In the genomic region with DNA sequence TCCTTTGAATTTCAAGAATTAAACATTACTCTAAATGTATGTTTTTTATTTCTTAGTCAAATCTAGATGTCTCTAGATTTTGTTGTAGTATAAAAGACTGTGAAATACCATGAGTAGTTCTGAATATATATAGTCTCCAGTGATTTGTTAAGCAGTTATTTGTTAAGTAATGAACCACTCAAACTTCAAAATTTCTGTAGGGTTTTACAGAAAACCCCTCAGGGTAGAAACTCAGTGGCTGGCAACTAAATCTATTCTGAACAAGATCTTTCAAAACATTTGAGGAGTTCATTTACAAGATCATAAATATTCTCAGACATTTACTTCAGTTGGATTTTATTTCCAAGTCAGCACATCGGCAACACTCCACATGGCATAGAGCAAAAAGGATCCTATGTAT, we compare ENCODE assay signal across 24 cellular contexts. TPM values are rescaled to one million over a fixed set of nuclear protein-coding genes. Genes with fewer than 3 reads are reported as not detected.
DNase-seq lines count a peak whose midpoint lies in the region; ATAC-seq, FAIRE-seq and TF ChIP-seq lines count a peak whose summit lies in the region.
"Had no signal": no experiment of that assay in that cellular context is flagged by ENCODE, and none has a peak within 500 bp of the region (broad histone marks: within the 10 kb centered on the region; RNA-seq: fewer than 3 reads in every experiment).

No MANE protein-coding gene starts in this region.

- no peak overlapping the region for H3K4me3 ChIP-seq in HEK293 (ENCODE audit: low read depth, low read length)
- peak overlapping the region; percentile 31; the same call in 1 of the 2 replicates for H3K4me3 ChIP-seq in SK-N-MC
- H3K4me3 ChIP-seq in keratinocyte (ENCODE audit: control insufficient read depth in 2 of 3, extremely low read depth in 1 of 3, insufficient read depth in 2 of 3, low read depth in 1 of 3, low read length in 3 of 3): no peak overlapping the region
- H3K4me3 ChIP-seq: A549; BLaER1 treated with 17β-estradiol and CSF1 and Interleukin-3, amounts not matched to agents 10 nM and 100 nM; GM23338 had no signal

- H3K4me1 ChIP-seq in HEK293 (ENCODE audit: control insufficient read depth, insufficient read depth, low read length) (no peaks in the 10 kb centered on the region; the same call in 1 of the 2 replicates), keratinocyte (ENCODE audit: control insufficient read depth, extremely low read depth, insufficient read depth, low read length) (no peaks in the 10 kb centered on the region)
- H3K4me1 ChIP-seq: BE2C had no signal

- FAIRE-seq in keratinocyte (lab: Jason Lieb, UNC): no peak
- FAIRE-seq: A549, D721Med, GM12891, GM18507 had no signal

- no peak for ATAC-seq in GM21381 (IDR thresholded peaks at IDR 0.05; ENCODE audit: unreplicated experiment)
- ATAC-seq: A549, GM23338, HCT116 had no signal

- no peak for TF ChIP-seq CTCF in HEK293 (tag by site-specific recombination; IDR thresholded peaks at IDR 0.05)
- no peak for TF ChIP-seq CTCF in keratinocyte (optimal IDR thresholded peaks at IDR 0.05 in 1 of 3, IDR thresholded peaks at IDR 0.05 in 1 of 3, conservative IDR thresholded peaks at IDR 0.05 in 1 of 3; ENCODE audit: extremely low read depth in 1 of 3, insufficient read depth in 2 of 3, low read length in 3 of 3)

- dilution Hi-C loops in keratinocyte (cut with MboI; ENCODE audit: extremely low pct_ligation_motif_present, low sequenced_read_pairs): no loop called here

- no peaks in the 10 kb centered on the region for H3K9me3 ChIP-seq in HEK293 (ENCODE audit: control insufficient read depth, insufficient read depth, low read depth, low read length)
- H3K9me3 ChIP-seq in SK-N-MC (ENCODE audit: low read depth, low read length): no peaks in the 10 kb centered on the region
- no peaks in the 10 kb centered on the region for H3K9me3 ChIP-seq in keratinocyte (ENCODE audit: control insufficient read depth, low read depth, low read length)
- H3K9me3 ChIP-seq: A549; BE2C; BLaER1 treated with 17β-estradiol and CSF1 and Interleukin-3, amounts not matched to agents 10 nM and 100 nM had no signal

- H3K9ac ChIP-seq in SK-N-MC (ENCODE audit: insufficient read length): peak overlapping the region; percentile 7
- no peak overlapping the region for H3K9ac ChIP-seq in keratinocyte (ENCODE audit: control insufficient read depth, extremely low read depth, insufficient read depth, low read length)
- H3K9ac ChIP-seq: BLaER1 treated with 17β-estradiol and CSF1 and Interleukin-3, amounts not matched to agents 10 nM and 100 nM had no signal

- DNase-seq in SK-N-MC (ENCODE audit: low read depth, low spot score) (peak; percentile 94), keratinocyte (ENCODE audit: low read depth, low spot score) (no peak), NCI-H446 treated with DMSO at 0.1 percent for 48 hours (lab: John Stamatoyannopoulos, UW) (no peak), mucosa of gallbladder (ENCODE audit: low spot score) (no peak), NCI-H774 (lab: John Stamatoyannopoulos, UW) (no peak)
- DNase-seq: 8988T; ACHN; AML-193; BE2C; CD4-positive, alpha-beta T cell; CD8-positive, alpha-beta memory T cell; DMS 273 treated with DMSO at 0.1 percent for 48 hours; DMS79; GF-D8; H9 had no signal

- H3K27ac ChIP-seq in HEK293 (ENCODE audit: extremely low read depth, low read depth, low read length) (no peak overlapping the region), SK-N-MC (peak overlapping the region; percentile 70; the same call in 1 of the 2 replicates), keratinocyte (ENCODE audit: control insufficient read depth, insufficient read depth, low read length) (no peak overlapping the region)
- H3K27ac ChIP-seq: A549; BLaER1 treated with 17β-estradiol and CSF1 and Interleukin-3, amounts not matched to agents 10 nM and 100 nM had no signal

- CTCF ChIA-PET in HEK293 (lab: Yijun Ruan, JAX): interaction anchor here (1.5 kb wide), 1 partner anchor 9 kb away, joined by 3 read pairs; no protein-coding TSS in a partner anchor

- H3K36me3 ChIP-seq in HEK293 (ENCODE audit: control insufficient read depth in 2 of 2, insufficient read depth in 1 of 2, low read length in 2 of 2) (no peaks in the 10 kb centered on the region), SK-N-MC (ENCODE audit: insufficient read depth, low read length) (no peaks in the 10 kb centered on the region), keratinocyte (ENCODE audit: control insufficient read depth in 2 of 2, extremely low read depth in 1 of 2, insufficient read depth in 2 of 2, low read length in 2 of 2) (no peaks in the 10 kb centered on the region)
- H3K36me3 ChIP-seq: BE2C; BLaER1 treated with 17β-estradiol and CSF1 and Interleukin-3, amounts not matched to agents 10 nM and 100 nM had no signal

- H3K9me1 ChIP-seq in keratinocyte (ENCODE audit: control insufficient read depth, extremely low read depth, insufficient read depth, low read length): no peaks in the 10 kb centered on the region

- H2AFZ ChIP-seq in keratinocyte (ENCODE audit: control insufficient read depth, low read length): peak overlapping the region; percentile 23
- H2AFZ ChIP-seq: GM23338 had no signal

- no peaks in the 10 kb centered on the region for H3K79me2 ChIP-seq in keratinocyte (ENCODE audit: control insufficient read depth, insufficient read depth, low read length)

- no peaks in the 10 kb centered on the region for H4K20me1 ChIP-seq in keratinocyte (ENCODE audit: control insufficient read depth, extremely low read depth, insufficient read depth, low read length)
- H4K20me1 ChIP-seq: BLaER1 treated with 17β-estradiol and CSF1 and Interleukin-3, amounts not matched to agents 10 nM and 100 nM had no signal

- H3K4me2 ChIP-seq in keratinocyte (ENCODE audit: control insufficient read depth, extremely low read depth, insufficient read depth, low read depth, low read length): no peak overlapping the region
- H3K4me2 ChIP-seq: A549; BLaER1 treated with 17β-estradiol and CSF1 and Interleukin-3, amounts not matched to agents 10 nM and 100 nM; GM23338 had no signal

- POLR2A ChIA-PET in HEK293 (lab: Yijun Ruan, JAX): no interaction called here

- no peaks in the 10 kb centered on the region for H3K27me3 ChIP-seq in keratinocyte (ENCODE audit: control insufficient read depth, extremely low read depth, insufficient read depth, low read length)
- H3K27me3 ChIP-seq: BE2C; BLaER1 treated with 17β-estradiol and CSF1 and Interleukin-3, amounts not matched to agents 10 nM and 100 nM had no signal

TF ChIP-seq in HEK293, 187 proteins besides CTCF, POLR2A, EP300 and RAD21:
- TF ChIP-seq, protein P1, sequence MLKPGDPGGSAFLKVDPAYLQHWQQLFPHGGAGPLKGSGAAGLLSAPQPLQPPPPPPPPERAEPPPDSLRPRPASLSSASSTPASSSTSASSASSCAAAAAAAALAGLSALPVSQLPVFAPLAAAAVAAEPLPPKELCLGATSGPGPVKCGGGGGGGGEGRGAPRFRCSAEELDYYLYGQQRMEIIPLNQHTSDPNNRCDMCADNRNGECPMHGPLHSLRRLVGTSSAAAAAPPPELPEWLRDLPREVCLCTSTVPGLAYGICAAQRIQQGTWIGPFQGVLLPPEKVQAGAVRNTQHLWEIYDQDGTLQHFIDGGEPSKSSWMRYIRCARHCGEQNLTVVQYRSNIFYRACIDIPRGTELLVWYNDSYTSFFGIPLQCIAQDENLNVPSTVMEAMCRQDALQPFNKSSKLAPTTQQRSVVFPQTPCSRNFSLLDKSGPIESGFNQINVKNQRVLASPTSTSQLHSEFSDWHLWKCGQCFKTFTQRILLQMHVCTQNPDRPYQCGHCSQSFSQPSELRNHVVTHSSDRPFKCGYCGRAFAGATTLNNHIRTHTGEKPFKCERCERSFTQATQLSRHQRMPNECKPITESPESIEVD (tag by site-specific recombination; IDR thresholded peaks at IDR 0.05): peak; percentile 56
- TF ChIP-seq ZBTB1 (tag by site-specific recombination; IDR thresholded peaks at IDR 0.05): no peak

RNA-seq across cellular contexts. Expression of a gene that starts 35.8 kb away (rescaled TPM):
- polyA plus RNA-seq in keratinocyte: 102 to 197 TPM (median 180 TPM) in 3 replicates
- polyA plus RNA-seq in keratinocyte (2011; ENCODE audit: low read depth): 545 TPM
- 46.9 and 122 TPM in 2 replicates for polyA plus RNA-seq in keratinocyte (2011; cell fraction: cytosol; rRNA removed)
- polyA plus RNA-seq in keratinocyte (2011; cell fraction: nucleus; rRNA removed): 224 and 250 TPM in 2 replicates
- polyA plus RNA-seq in keratinocyte (2012; ENCODE audit: low replicate concordance): 109 and 122 TPM in 2 replicates
- polyA minus RNA-seq in keratinocyte: 157 to 338 TPM (median 294 TPM) in 3 replicates
- polyA minus RNA-seq in keratinocyte (2011; cell fraction: cytosol; rRNA and poly(A)+ RNA removed): 91.5 TPM
- 249 and 497 TPM in 2 replicates for polyA minus RNA-seq in keratinocyte (2011; cell fraction: nucleus; rRNA and poly(A)+ RNA removed)
- total RNA-seq in mucosa of gallbladder: 68.5 TPM
